11 cellular contexts compared by ENCODE assay signal in genomic region chr19:34308381-34309367, GRCh38. TPM values are rescaled to one million over a fixed set of nuclear protein-coding genes. Genes with fewer than 3 reads are reported as not detected.
DNase-seq lines count a peak whose midpoint lies in the region; ATAC-seq and TF ChIP-seq lines count a peak whose summit lies in the region.
"Had no signal": no experiment of that assay in that cellular context is flagged by ENCODE, and none has a peak within 500 bp of the region (broad histone marks: within the 10 kb centered on the region; RNA-seq: fewer than 3 reads in every experiment).

No MANE protein-coding gene starts in this region.

- H3K79me2 ChIP-seq in SU-DHL-6 (ENCODE audit: insufficient read depth, low read length): no peaks in the 10 kb centered on the region
- H3K79me2 ChIP-seq in smooth muscle cell (ENCODE audit: low read depth): peaks cover 18% of the 10 kb centered on the region
- H3K79me2 ChIP-seq in mesendoderm (ENCODE audit: control insufficient read depth, insufficient read depth, low read length): no peaks in the 10 kb centered on the region

- WGBS in endodermal cell (ENCODE audit: insufficient coverage in 1 of 2, insufficient read length in 1 of 2), 2 experiments: 95 to 97% methylated on average over 5 to 8 of the region's 8 CpGs
- WGBS in smooth muscle cell (ENCODE audit: low lambda C conversion rate): 89% methylated on average over 8 of the region's 8 CpGs
- WGBS in mesendoderm (ENCODE audit: extremely low coverage, insufficient coverage, low lambda C conversion rate): no CpG with 5 or more reads among the region's 8 CpGs

- no peaks in the 10 kb centered on the region for H3K9me3 Mint-ChIP-seq in endodermal cell

- no peaks in the 10 kb centered on the region for H3K4me1 Mint-ChIP-seq in endodermal cell

- ATAC-seq in GM18519 (IDR thresholded peaks at IDR 0.05; ENCODE audit: low FRiP score, unreplicated experiment): no peak

- H3K56ac ChIP-seq in mesendoderm (ENCODE audit: low read length): no peak overlapping the region

- no peak overlapping the region for H3K23ac ChIP-seq in mesendoderm (ENCODE audit: low read length)

- TF ChIP-seq CTCF in SU-DHL-6 (IDR thresholded peaks at IDR 0.05; ENCODE audit: insufficient read depth, low read length, poor library complexity, severe bottlenecking) (no peak), endodermal cell (conservative IDR thresholded peaks at IDR 0.05) (no peak), smooth muscle cell (IDR thresholded peaks at IDR 0.05; ENCODE audit: borderline replicate concordance, insufficient read depth, poor library complexity, severe bottlenecking) (no peak)

- H3K36me3 ChIP-seq in SU-DHL-6 (ENCODE audit: low read length) (0 out of 2 replicates have a peak, but pooled peaks cover 2% of the 10 kb centered on the region), endodermal cell (ENCODE audit: control insufficient read depth, insufficient read depth, low read length) (peaks cover 23% of the 10 kb centered on the region), smooth muscle cell (ENCODE audit: low read depth) (no peaks in the 10 kb centered on the region), mesendoderm (ENCODE audit: control insufficient read depth, insufficient read depth, low read length) (no peaks in the 10 kb centered on the region)

- no peak overlapping the region for H3K18ac ChIP-seq in mesendoderm (ENCODE audit: low read length)

- H3K9me3 ChIP-seq in SU-DHL-6 (ENCODE audit: insufficient read depth, low read length) (no peaks in the 10 kb centered on the region), endodermal cell (ENCODE audit: control insufficient read depth, low read length) (no peaks in the 10 kb centered on the region), smooth muscle cell (replicated peaks; ENCODE audit: low read depth) (no peaks in the 10 kb centered on the region)

- no peaks in the 10 kb centered on the region for H3K9me2 ChIP-seq in SU-DHL-6 (replicated peaks; ENCODE audit: insufficient read depth, low read length)

- no peak overlapping the region for H2AK5ac ChIP-seq in mesendoderm (ENCODE audit: low read length)

- peak overlapping the region; percentile 22 for H3K4me2 ChIP-seq in SU-DHL-6 (ENCODE audit: low read depth, low read length, poor library complexity, severe bottlenecking)
- peak overlapping the region; percentile 18 for H3K4me2 ChIP-seq in smooth muscle cell
- no peak overlapping the region for H3K4me2 ChIP-seq in mesendoderm (ENCODE audit: low read length)

- H4K20me1 ChIP-seq in SU-DHL-6 (ENCODE audit: low read depth, low read length) (no peaks in the 10 kb centered on the region), smooth muscle cell (ENCODE audit: low read depth) (peaks cover 27% of the 10 kb centered on the region)

- no peaks in the 10 kb centered on the region for H3K27me3 Mint-ChIP-seq in endodermal cell (ENCODE audit: insufficient read depth)

- H3K4me1 ChIP-seq in endodermal cell (ENCODE audit: control insufficient read depth, insufficient read depth, low read length) (no peaks in the 10 kb centered on the region), smooth muscle cell (ENCODE audit: low read depth) (no peaks in the 10 kb centered on the region), mesendoderm (ENCODE audit: control insufficient read depth, low read depth, low read length) (no peaks in the 10 kb centered on the region)

- H2BK120ac ChIP-seq in mesendoderm (ENCODE audit: low read depth, low read length): no peak overlapping the region

- H2AFZ ChIP-seq in SU-DHL-6 (ENCODE audit: low read depth, low read length, severe bottlenecking) (no peak overlapping the region), smooth muscle cell (ENCODE audit: low read depth) (no peak overlapping the region)

- peak overlapping the region; percentile 56 for H3K27ac ChIP-seq in SU-DHL-6 (ENCODE audit: low read depth, low read length)
- H3K27ac ChIP-seq in endodermal cell (ENCODE audit: low read depth, low read length): no peak overlapping the region
- no peak overlapping the region for H3K27ac ChIP-seq in smooth muscle cell (ENCODE audit: low read depth)
- H3K27ac ChIP-seq in mesendoderm (ENCODE audit: low read depth, low read length): no peak overlapping the region

- no peak overlapping the region for H4K8ac ChIP-seq in mesendoderm (ENCODE audit: low read depth, low read length)

- peak overlapping the region; percentile 61 for H3K27ac Mint-ChIP-seq in endodermal cell

- H3K9ac ChIP-seq in SU-DHL-6 (ENCODE audit: low read length): no peak overlapping the region
- no peak overlapping the region for H3K9ac ChIP-seq in endodermal cell (ENCODE audit: extremely low read depth, low read length, poor library complexity, severe bottlenecking)
- no peak overlapping the region for H3K9ac ChIP-seq in smooth muscle cell (ENCODE audit: low read depth)
- no peak overlapping the region for H3K9ac ChIP-seq in mesendoderm (ENCODE audit: low read length)

- no peak overlapping the region for H3K4me3 Mint-ChIP-seq in endodermal cell

- no peaks in the 10 kb centered on the region for H3K79me1 ChIP-seq in mesendoderm (ENCODE audit: low read length)

- H3K27me3 ChIP-seq in SU-DHL-6 (ENCODE audit: low read length): no peaks in the 10 kb centered on the region
- H3K27me3 ChIP-seq in endodermal cell (ENCODE audit: control insufficient read depth, insufficient read depth, low read length, poor library complexity, severe bottlenecking): no peaks in the 10 kb centered on the region
- no peaks in the 10 kb centered on the region for H3K27me3 ChIP-seq in smooth muscle cell (ENCODE audit: low read depth)
- H3K27me3 ChIP-seq in mesendoderm (ENCODE audit: insufficient read depth, low read length, poor library complexity): no peaks in the 10 kb centered on the region

- peaks cover 11% of the 10 kb centered on the region for H3K36me3 Mint-ChIP-seq in endodermal cell (ENCODE audit: low read depth)

- H3K4me3 ChIP-seq in SU-DHL-6 (ENCODE audit: insufficient read depth, low read length, poor library complexity, severe bottlenecking) (no peak overlapping the region), endodermal cell (ENCODE audit: low read length) (no peak overlapping the region), smooth muscle cell (no peak overlapping the region), mesendoderm (ENCODE audit: low read length) (no peak overlapping the region)

- peaks cover 3% of the 10 kb centered on the region; the same call in 1 of the 2 replicates for H3F3A ChIP-seq in SU-DHL-6 (ENCODE audit: insufficient read depth)
- no peaks in the 10 kb centered on the region for H3F3A ChIP-seq in smooth muscle cell (ENCODE audit: low read depth)

- peak; percentile 0 for DNase-seq in NOMO-1 treated with DMSO at 0.1 percent for 48 hours (lab: John Stamatoyannopoulos, UW; ENCODE audit: unreplicated experiment)
- DNase-seq in NOMO-1 treated with dmso at 0.1 percent for 144 hours (lab: John Stamatoyannopoulos, UW; ENCODE audit: unreplicated experiment): no peak
- DNase-seq in endodermal cell: no peak
- no peak for DNase-seq in smooth muscle cell (lab: John Stamatoyannopoulos, UW; ENCODE audit: unreplicated experiment)
- no peak for DNase-seq in inferior parietal cortex (ENCODE audit: extremely low spot score)
- no peak for DNase-seq in mesendoderm
- DNase-seq: GF-D8, hypothalamus, SHP77 had no signal

- H4K5ac ChIP-seq in mesendoderm (ENCODE audit: low read length): no peak overlapping the region

- H2BK15ac ChIP-seq in mesendoderm (replicated peaks; ENCODE audit: low read depth): no peak overlapping the region

- no peak overlapping the region for H2BK5ac ChIP-seq in mesendoderm (ENCODE audit: low read length)

- H3K4ac ChIP-seq in mesendoderm (ENCODE audit: low read depth, low read length): no peak overlapping the region

RNA-seq across cellular contexts. Expression of gene GARRE1, which starts 54.3 kb away (rescaled TPM):
- total RNA-seq in endodermal cell (10 to 100 TPM; 21.9 to 27.9 TPM), smooth muscle cell (15.6 and 17.8 TPM in 2 replicates)
- polyA plus RNA-seq in endodermal cell (2013, experiment 1 of 2): 18.7 TPM
- polyA plus RNA-seq in endodermal cell (2013, experiment 2 of 2): 18.8 TPM
- 7.0 and 8.5 TPM in 2 replicates for polyA plus RNA-seq in smooth muscle cell
- 25.6 TPM for polyA plus RNA-seq in mesendoderm (2013, experiment 1 of 2)
- 24.6 TPM for polyA plus RNA-seq in mesendoderm (2013, experiment 2 of 2)

RNA-seq across cellular contexts. Expression of gene GPI, which starts 56.3 kb away (rescaled TPM):
- 100 to 1,000 TPM; 181 to 183 TPM for total RNA-seq in endodermal cell
- 139 TPM for polyA plus RNA-seq in endodermal cell (2013, experiment 1 of 2)
- 133 TPM for polyA plus RNA-seq in endodermal cell (2013, experiment 2 of 2)
- 113 and 132 TPM in 2 replicates for total RNA-seq in smooth muscle cell
- polyA plus RNA-seq in smooth muscle cell: 223 and 233 TPM in 2 replicates
- polyA plus RNA-seq in mesendoderm (2013, experiment 1 of 2): 123 TPM
- polyA plus RNA-seq in mesendoderm (2013, experiment 2 of 2): 126 TPM
